ENCODE assay signal across 8 cellular contexts in the genomic region with DNA sequence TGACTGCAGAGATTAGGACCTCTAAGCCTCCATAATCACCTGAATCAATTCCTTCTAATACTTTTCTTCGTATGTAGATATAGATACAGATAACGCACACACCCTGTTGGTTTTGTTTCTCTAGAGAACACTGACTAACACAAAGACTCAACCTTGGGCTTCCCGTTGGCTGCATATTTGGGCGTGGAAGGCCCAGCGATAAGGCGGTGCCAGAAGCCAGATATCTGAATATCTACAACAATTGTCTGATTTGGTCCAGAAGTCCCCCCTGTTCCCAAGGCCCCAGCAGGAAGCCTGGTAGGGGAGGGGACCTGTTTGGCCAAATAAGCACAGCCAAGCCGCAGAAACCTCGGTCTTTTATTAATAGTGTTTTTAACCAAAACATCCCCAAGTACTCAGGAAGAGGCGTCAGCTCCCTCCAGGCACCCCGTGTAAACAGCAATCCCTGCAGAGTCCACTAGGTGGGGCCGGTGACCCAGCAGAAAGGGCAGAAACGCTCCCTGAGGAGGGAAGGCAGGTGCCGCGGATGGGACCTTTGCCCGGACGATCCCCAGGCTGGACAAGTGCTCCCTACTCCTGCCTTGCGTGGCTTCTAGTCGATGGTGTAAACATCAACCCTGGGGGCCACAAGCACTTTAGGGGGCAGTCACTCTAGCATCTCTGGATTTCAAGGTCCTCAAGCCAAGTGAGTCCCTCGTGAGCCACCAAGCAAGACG. TPM values are rescaled to one million over a fixed set of nuclear protein-coding genes. Genes with fewer than 3 reads are reported as not detected.
DNase-seq lines count a peak whose midpoint lies in the region; ATAC-seq lines count a peak whose summit lies in the region.

No MANE protein-coding gene starts in this region.

- CTCF ChIA-PET in naive thymus-derived CD4-positive, alpha-beta T cell (lab: Charles Lee) = interaction anchor here (0.6 to 5.9 kb wide), 11 partner anchors 10 to 218 kb away, joined by 3 to 74 read pairs (median 4); no protein-coding TSS in a partner anchor

- intact Hi-C loops in naive thymus-derived CD4-positive, alpha-beta T cell (cut with micrococcal nuclease) = loop anchor here (1.0 to 5.0 kb wide), 7 partner anchors 60 to 210 kb away; no protein-coding TSS in a partner anchor

- peak overlapping the region in 1 of 10 donors; percentile 4 for H3K4me3 Mint-ChIP-seq in naive thymus-derived CD4-positive, alpha-beta T cell

- H3K27ac Mint-ChIP-seq in naive thymus-derived CD4-positive, alpha-beta T cell = peak overlapping the region in 3 of 9 donors; percentile 13 to 43 (median 37)

- no peaks in the 10 kb centered on the region for H3K27me3 Mint-ChIP-seq in naive thymus-derived CD4-positive, alpha-beta T cell

- no peaks in the 10 kb centered on the region for H3K9me3 ChIP-seq in naive thymus-derived CD4-positive, alpha-beta T cell (ENCODE audit: control insufficient read depth in 2 of 3, low read length in 3 of 3)

- H3K4me1 ChIP-seq in naive thymus-derived CD4-positive, alpha-beta T cell (ENCODE audit: control insufficient read depth in 2 of 2, insufficient read depth in 2 of 2, low read length in 2 of 2) = peaks cover 5 to 8% of the 10 kb centered on the region in 2 donors

- no peaks in the 10 kb centered on the region for H3K36me3 Mint-ChIP-seq in naive thymus-derived CD4-positive, alpha-beta T cell

- peaks cover 0 to 2% (median 0%) of the 10 kb centered on the region in 11 donors for H3K9me3 Mint-ChIP-seq in naive thymus-derived CD4-positive, alpha-beta T cell

- H3K4me1 Mint-ChIP-seq in naive thymus-derived CD4-positive, alpha-beta T cell = peaks cover 0 to 11% (median 6%) of the 10 kb centered on the region in 7 donors

- H3K27me3 ChIP-seq in naive thymus-derived CD4-positive, alpha-beta T cell (ENCODE audit: control insufficient read depth in 2 of 2, insufficient read depth in 2 of 2, low read length in 2 of 2) = no peaks in the 10 kb centered on the region

- H3K36me3 ChIP-seq in naive thymus-derived CD4-positive, alpha-beta T cell (ENCODE audit: control insufficient read depth in 2 of 3, insufficient read depth in 3 of 3, low read length in 3 of 3) = no peaks in the 10 kb centered on the region

- no peak overlapping the region for H3K4me3 ChIP-seq in naive thymus-derived CD4-positive, alpha-beta T cell (ENCODE audit: low read length)

- peak; percentile 72 for DNase-seq in CD1c-positive myeloid dendritic cell (ENCODE audit: extremely low spot score)
- DNase-seq in HCEC 1CT = peak; percentile 36
- DNase-seq in OCI-M1 (lab: John Stamatoyannopoulos, UW) = peak; percentile 78
- peak; percentile 85 for DNase-seq in activated T-cell treated with anti-CD3 and anti-CD28 coated beads, Interleukin-2, amount 50 U/mL, for 1 hour
- DNase-seq in naive thymus-derived CD4-positive, alpha-beta T cell = peak; percentile 53 to 87 (median 75)
- peak; percentile 53 to 72 for DNase-seq in stimulated activated CD8-positive, alpha-beta memory T cell treated with anti-CD3 and anti-CD28 coated beads, Interleukin-7, amount 100 ng/mL, for 48 hours (ENCODE audit: extremely low read depth in 1 of 2, low read depth in 1 of 2)

- peak; percentile 78 for ATAC-seq in esophagus mucosa
- ATAC-seq in naive thymus-derived CD4-positive, alpha-beta T cell = peak; percentile 88
- no peak for ATAC-seq in GM19023 (IDR thresholded peaks at IDR 0.05; ENCODE audit: unreplicated experiment)

- POLR2A ChIA-PET in naive thymus-derived CD4-positive, alpha-beta T cell (lab: Charles Lee) = interaction anchor here (1.0 to 1.6 kb wide), 3 partner anchors 13 to 67 kb away, joined by 3 to 5 read pairs (median 4); no protein-coding TSS in a partner anchor

- H3K27ac ChIP-seq in naive thymus-derived CD4-positive, alpha-beta T cell (ENCODE audit: low read depth, low read length) = no peak overlapping the region

RNA-seq across cellular contexts. Expression of gene ABR, which starts 56.9 kb away (rescaled TPM):
- total RNA-seq in esophagus mucosa = 94.5 TPM
- total RNA-seq in naive thymus-derived CD4-positive, alpha-beta T cell = 100 to 1,000 TPM in 4 of 5 experiments, 10 to 100 TPM in 1; 85.3 to 152 (median 140) TPM
- 10 to 100 TPM; 13.1 to 24.4 TPM for polyA plus RNA-seq in naive thymus-derived CD4-positive, alpha-beta T cell
